In the genomic region with DNA sequence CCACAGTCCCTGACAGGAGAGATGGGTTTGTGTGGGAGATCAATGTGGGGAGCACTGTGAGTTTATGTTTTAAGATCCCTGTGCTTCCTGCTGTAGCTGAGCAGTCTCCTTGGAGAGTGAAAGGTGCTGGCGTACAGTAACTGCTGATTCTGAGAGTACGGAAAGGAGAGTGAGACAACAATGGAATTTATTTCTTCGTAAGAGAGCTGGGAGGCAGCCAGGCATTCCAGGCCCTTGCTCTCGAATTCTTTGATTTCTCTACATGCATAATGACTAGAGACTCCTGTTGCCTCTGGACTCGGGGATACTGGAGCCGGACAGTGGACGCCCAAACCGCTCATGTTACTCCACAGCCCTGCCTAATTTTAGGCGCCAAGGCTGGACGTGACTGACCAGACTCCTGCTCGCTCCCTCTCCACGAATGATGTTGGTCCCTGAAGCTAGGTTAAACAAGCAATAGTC, we compare ENCODE assay signal across 18 cellular contexts.
DNase-seq lines count a peak whose midpoint lies in the region; ATAC-seq and TF ChIP-seq lines count a peak whose summit lies in the region.
"Had no signal": no experiment of that assay in that cellular context is flagged by ENCODE, and none has a peak within 500 bp of the region (broad histone marks: within the 10 kb centered on the region; RNA-seq: fewer than 3 reads in every experiment).

No MANE protein-coding gene starts in this region.

- intact Hi-C loops in transverse colon (cut with DNase I; ENCODE audit: low total_unique reads), result no loop called here

- DNase-seq in EH (ENCODE audit: low read depth) (peak; percentile 55), dermis blood vessel endothelial cell (peak; percentile 96), kidney tubule cell (ENCODE audit: low spot score) (peak; percentile 79), pulmonary artery endothelial cell (ENCODE audit: low read depth, low spot score) (peak; percentile 95), transverse colon (no peak), SW 1271 (lab: John Stamatoyannopoulos, UW) (no peak), NCI-H345 (lab: John Stamatoyannopoulos, UW) (no peak)
- DNase-seq in naive thymus-derived CD8-positive, alpha-beta T cell, result no peak
- DNase-seq: ACHN; activated CD8-positive, alpha-beta memory T cell treated with anti-CD3 and anti-CD28 coated beads, Interleukin-2, amount 50 U/mL, for 48 hours; activated naive CD4-positive, alpha-beta T cell treated with anti-CD3 and anti-CD28 coated beads for 36 hours; endodermal cell; glutamatergic neuron; GOT3; T-helper 2 cell; testis had no signal

- ATAC-seq in naive thymus-derived CD8-positive, alpha-beta T cell, result no peak

- no peaks in the 10 kb centered on the region for H3K36me3 Mint-ChIP-seq in naive thymus-derived CD8-positive, alpha-beta T cell

- peak overlapping the region in 1 of 4 donors; percentile 52 for H3K27ac ChIP-seq in transverse colon
- H3K27ac ChIP-seq: cardiac muscle cell, neutrophil, testis had no signal

- no peak for TF ChIP-seq CTCF in transverse colon (IDR thresholded peaks at IDR 0.05)

- H3K36me3 ChIP-seq in transverse colon, result no peaks in the 10 kb centered on the region
- H3K36me3 ChIP-seq: cardiac muscle cell, neutrophil had no signal

- H3K27me3 Mint-ChIP-seq in naive thymus-derived CD8-positive, alpha-beta T cell, result peaks cover 5 to 19% (median 7%) of the 10 kb centered on the region in 5 donors

- WGBS in transverse colon (ENCODE audit: low coverage in 1 of 2), 2 donors, result 83% methylated on average over 12 of the region's 12 CpGs; no CpG with 5 or more reads in 1 of the 2 donors

- no peaks in the 10 kb centered on the region for H3K9me3 ChIP-seq in transverse colon
- H3K9me3 ChIP-seq: neutrophil, testis had no signal

- no peaks in the 10 kb centered on the region for H3K9me3 Mint-ChIP-seq in naive thymus-derived CD8-positive, alpha-beta T cell
- H3K9me3 Mint-ChIP-seq: activated naive CD4-positive, alpha-beta T cell treated with anti-CD3 and anti-CD28 coated beads for 36 hours; endodermal cell had no signal

- H3K4me1 ChIP-seq in transverse colon, result no peaks in the 10 kb centered on the region
- H3K4me1 ChIP-seq: testis had no signal

- TF ChIP-seq POLR2A in transverse colon (IDR thresholded peaks at IDR 0.05), result no peak

- H3K27me3 ChIP-seq in transverse colon, result no peaks in the 10 kb centered on the region
- H3K27me3 ChIP-seq: cardiac muscle cell, neutrophil, testis had no signal

- TF ChIP-seq EP300 in transverse colon (IDR thresholded peaks at IDR 0.05; ENCODE audit: low read depth), result no peak

- peaks cover 0 to 1% (median 0%) of the 10 kb centered on the region in 4 donors for H3K4me1 Mint-ChIP-seq in naive thymus-derived CD8-positive, alpha-beta T cell

- in situ Hi-C loops in transverse colon (cut with MboI; ENCODE audit: low pct_ligation_motif_present in 1 of 4, low pct_unique_long_range_greater_than_20kb in 1 of 4, low sequenced_read_pairs in 3 of 4), result loop anchor here in 1 of 4 donors (25.0 kb wide), 1 partner anchor 273 kb away; no protein-coding TSS in a partner anchor

- H3K27ac Mint-ChIP-seq in naive thymus-derived CD8-positive, alpha-beta T cell, result no peak overlapping the region
- H3K27ac Mint-ChIP-seq: activated naive CD4-positive, alpha-beta T cell treated with anti-CD3 and anti-CD28 coated beads for 36 hours; endodermal cell had no signal

- no peak overlapping the region for H3K4me3 Mint-ChIP-seq in naive thymus-derived CD8-positive, alpha-beta T cell
- H3K4me3 Mint-ChIP-seq: activated naive CD4-positive, alpha-beta T cell treated with anti-CD3 and anti-CD28 coated beads for 36 hours; endodermal cell had no signal

- POLR2A ChIA-PET in naive thymus-derived CD8-positive, alpha-beta T cell (lab: Charles Lee), result no interaction called here

- H3K4me3 ChIP-seq in transverse colon, result no peak overlapping the region
- H3K4me3 ChIP-seq: cardiac muscle cell, testis had no signal

Comparison
In these comparisons a context has a peak if more than half of its experiments do, and no peak if none do; other contexts are left out.
1. DNase-seq: peak in EH (single experiment), dermis blood vessel endothelial cell (single experiment), kidney tubule cell (single experiment) and pulmonary artery endothelial cell (single experiment); none in transverse colon (single experiment), SW 1271 (0 of 2), NCI-H345 (single experiment) and naive thymus-derived CD8-positive, alpha-beta T cell (0 of 10).